1 cellular context compared by ENCODE assay signal in the genomic region with DNA sequence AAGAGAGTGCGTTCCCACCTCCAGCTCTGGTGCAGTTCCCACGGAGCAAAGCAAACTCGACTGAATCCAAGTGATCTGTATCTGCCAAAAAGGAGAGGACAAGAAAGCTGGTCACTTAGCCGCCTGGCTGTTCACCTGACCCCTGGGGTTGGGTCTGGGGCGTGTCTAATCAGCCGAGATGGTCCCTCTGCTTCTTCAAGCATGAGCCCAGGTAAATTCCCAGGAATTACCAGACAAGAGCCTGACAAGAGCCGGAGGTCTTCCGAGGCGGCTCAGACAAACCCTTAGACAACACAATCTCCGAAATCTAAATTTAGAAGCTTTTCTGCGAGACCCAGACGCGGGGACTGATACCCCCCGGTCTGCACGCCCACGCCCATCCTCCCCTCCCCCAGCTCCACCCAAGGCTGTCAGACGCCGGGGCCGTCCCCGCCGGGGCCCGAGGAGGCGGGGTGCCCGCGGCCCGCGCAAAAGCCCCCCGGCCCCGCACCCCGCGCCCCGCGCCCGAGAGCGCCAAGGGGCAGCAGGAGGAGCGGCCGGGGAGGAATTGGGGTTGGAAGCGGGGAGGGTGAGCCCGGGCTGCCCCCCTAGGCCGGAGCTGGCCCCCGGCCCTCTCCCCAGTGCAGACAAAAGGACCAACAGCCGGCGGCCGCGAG.
TF ChIP-seq lines count a peak whose summit lies in the region.

No MANE protein-coding gene starts in this region.

TF ChIP-seq in WTC11, 78 proteins besides CTCF, POLR2A, EP300 and RAD21 (continued from another document):
- TF ChIP-seq, protein P1, sequence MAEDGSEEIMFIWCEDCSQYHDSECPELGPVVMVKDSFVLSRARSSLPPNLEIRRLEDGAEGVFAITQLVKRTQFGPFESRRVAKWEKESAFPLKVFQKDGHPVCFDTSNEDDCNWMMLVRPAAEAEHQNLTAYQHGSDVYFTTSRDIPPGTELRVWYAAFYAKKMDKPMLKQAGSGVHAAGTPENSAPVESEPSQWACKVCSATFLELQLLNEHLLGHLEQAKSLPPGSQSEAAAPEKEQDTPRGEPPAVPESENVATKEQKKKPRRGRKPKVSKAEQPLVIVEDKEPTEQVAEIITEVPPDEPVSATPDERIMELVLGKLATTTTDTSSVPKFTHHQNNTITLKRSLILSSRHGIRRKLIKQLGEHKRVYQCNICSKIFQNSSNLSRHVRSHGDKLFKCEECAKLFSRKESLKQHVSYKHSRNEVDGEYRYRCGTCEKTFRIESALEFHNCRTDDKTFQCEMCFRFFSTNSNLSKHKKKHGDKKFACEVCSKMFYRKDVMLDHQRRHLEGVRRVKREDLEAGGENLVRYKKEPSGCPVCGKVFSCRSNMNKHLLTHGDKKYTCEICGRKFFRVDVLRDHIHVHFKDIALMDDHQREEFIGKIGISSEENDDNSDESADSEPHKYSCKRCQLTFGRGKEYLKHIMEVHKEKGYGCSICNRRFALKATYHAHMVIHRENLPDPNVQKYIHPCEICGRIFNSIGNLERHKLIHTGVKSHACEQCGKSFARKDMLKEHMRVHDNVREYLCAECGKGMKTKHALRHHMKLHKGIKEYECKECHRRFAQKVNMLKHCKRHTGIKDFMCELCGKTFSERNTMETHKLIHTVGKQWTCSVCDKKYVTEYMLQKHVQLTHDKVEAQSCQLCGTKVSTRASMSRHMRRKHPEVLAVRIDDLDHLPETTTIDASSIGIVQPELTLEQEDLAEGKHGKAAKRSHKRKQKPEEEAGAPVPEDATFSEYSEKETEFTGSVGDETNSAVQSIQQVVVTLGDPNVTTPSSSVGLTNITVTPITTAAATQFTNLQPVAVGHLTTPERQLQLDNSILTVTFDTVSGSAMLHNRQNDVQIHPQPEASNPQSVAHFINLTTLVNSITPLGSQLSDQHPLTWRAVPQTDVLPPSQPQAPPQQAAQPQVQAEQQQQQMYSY (CRISPR knock-in tag; IDR thresholded peaks at IDR 0.05): no peak
- TF ChIP-seq, protein P2, sequence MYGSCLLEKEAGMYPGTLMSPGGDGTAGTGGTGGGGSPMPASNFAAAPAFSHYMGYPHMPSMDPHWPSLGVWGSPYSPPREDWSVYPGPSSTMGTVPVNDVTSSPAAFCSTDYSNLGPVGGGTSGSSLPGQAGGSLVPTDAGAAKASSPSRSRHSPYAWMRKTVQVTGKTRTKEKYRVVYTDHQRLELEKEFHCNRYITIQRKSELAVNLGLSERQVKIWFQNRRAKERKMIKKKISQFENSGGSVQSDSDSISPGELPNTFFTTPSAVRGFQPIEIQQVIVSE (CRISPR knock-in tag; IDR thresholded peaks at IDR 0.05; ENCODE audit: borderline replicate concordance): no peak
- TF ChIP-seq, protein P3, sequence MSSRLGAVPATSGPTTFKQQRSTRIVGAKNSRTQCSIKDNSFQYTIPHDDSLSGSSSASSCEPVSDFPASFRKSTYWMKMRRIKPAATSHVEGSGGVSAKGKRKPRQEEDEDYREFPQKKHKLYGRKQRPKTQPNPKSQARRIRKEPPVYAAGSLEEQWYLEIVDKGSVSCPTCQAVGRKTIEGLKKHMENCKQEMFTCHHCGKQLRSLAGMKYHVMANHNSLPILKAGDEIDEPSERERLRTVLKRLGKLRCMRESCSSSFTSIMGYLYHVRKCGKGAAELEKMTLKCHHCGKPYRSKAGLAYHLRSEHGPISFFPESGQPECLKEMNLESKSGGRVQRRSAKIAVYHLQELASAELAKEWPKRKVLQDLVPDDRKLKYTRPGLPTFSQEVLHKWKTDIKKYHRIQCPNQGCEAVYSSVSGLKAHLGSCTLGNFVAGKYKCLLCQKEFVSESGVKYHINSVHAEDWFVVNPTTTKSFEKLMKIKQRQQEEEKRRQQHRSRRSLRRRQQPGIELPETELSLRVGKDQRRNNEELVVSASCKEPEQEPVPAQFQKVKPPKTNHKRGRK (CRISPR knock-in tag; IDR thresholded peaks at IDR 0.05; ENCODE audit: borderline replicate concordance): no peak
- TF ChIP-seq, protein P4, sequence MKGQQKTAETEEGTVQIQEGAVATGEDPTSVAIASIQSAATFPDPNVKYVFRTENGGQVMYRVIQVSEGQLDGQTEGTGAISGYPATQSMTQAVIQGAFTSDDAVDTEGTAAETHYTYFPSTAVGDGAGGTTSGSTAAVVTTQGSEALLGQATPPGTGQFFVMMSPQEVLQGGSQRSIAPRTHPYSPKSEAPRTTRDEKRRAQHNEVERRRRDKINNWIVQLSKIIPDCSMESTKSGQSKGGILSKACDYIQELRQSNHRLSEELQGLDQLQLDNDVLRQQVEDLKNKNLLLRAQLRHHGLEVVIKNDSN (CRISPR knock-in tag; IDR thresholded peaks at IDR 0.05): no peak
- TF ChIP-seq EMX1 (CRISPR knock-in tag; IDR thresholded peaks at IDR 0.05): no peak
- TF ChIP-seq ZNF138 (CRISPR knock-in tag; conservative IDR thresholded peaks at IDR 0.05): no peak
- no peak for TF ChIP-seq ZNF671 (CRISPR knock-in tag; IDR thresholded peaks at IDR 0.05)
